8 cellular contexts compared by ENCODE assay signal in the genomic region with DNA sequence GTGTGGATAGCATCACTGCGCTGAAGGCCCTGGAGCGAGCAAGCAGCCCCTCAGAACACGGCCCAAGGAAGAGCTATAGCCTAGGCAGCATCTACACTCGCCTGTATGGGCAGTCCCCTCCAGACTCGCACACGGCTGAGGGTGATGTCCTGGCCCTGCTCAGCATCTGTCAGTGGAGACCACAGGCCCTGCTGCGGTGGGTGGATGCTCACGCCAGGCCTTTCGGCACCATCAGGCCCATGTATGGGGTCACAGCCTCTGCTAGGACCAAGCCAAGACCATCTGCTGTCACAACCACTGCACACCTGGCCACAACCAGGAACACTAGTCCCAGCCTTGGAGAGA. TPM values are rescaled to one million over a fixed set of nuclear protein-coding genes. Genes with fewer than 3 reads are reported as not detected.
DNase-seq lines count a peak whose midpoint lies in the region; ATAC-seq and TF ChIP-seq lines count a peak whose summit lies in the region.

No MANE protein-coding gene starts in this region.

- no peaks in the 10 kb centered on the region for H3K36me3 ChIP-seq in cardiac muscle cell
- peaks cover 36% of the 10 kb centered on the region for H3K36me3 ChIP-seq in upper lobe of right lung

- DNase-seq in cardiac muscle cell (ENCODE audit: low read depth in 1 of 2, low spot score in 1 of 2): no peak
- no peak for DNase-seq in left cardiac atrium
- DNase-seq in astrocyte of the cerebellum (ENCODE audit: low read depth): no peak
- DNase-seq in upper lobe of right lung: no peak
- DNase-seq in GM13977 (ENCODE audit: low spot score): no peak
- DNase-seq in SKM-1 treated with dmso at 0.1 percent for 144 hours (lab: John Stamatoyannopoulos, UW; ENCODE audit: unreplicated experiment): no peak

- TF ChIP-seq CTCF in cardiac muscle cell (IDR thresholded peaks at IDR 0.05; ENCODE audit: low read depth, low read length) (no peak), astrocyte of the cerebellum (IDR thresholded peaks at IDR 0.05; ENCODE audit: low read depth, low read length, missing control alignments) (no peak), upper lobe of right lung (IDR thresholded peaks at IDR 0.05) (no peak), GM13977 (IDR thresholded peaks at IDR 0.05; ENCODE audit: extremely low read depth, insufficient read depth, missing control alignments) (no peak)

- H3K4me3 ChIP-seq in cardiac muscle cell (no peak overlapping the region), astrocyte of the cerebellum (ENCODE audit: low read depth, low read length) (peak overlapping the region; percentile 45), mononuclear cell (ENCODE audit: low read length) (peak overlapping the region; percentile 82), upper lobe of right lung (peak overlapping the region; percentile 66)

- no peaks in the 10 kb centered on the region for H3K9me3 ChIP-seq in cardiac muscle cell (ENCODE audit: low read depth)
- H3K9me3 ChIP-seq in mononuclear cell (ENCODE audit: low read depth, low read length): no peaks in the 10 kb centered on the region
- H3K9me3 ChIP-seq in upper lobe of right lung: no peaks in the 10 kb centered on the region

- H3K27me3 ChIP-seq in cardiac muscle cell: no peaks in the 10 kb centered on the region
- H3K27me3 ChIP-seq in mononuclear cell (ENCODE audit: insufficient read depth, low read length): no peaks in the 10 kb centered on the region
- no peaks in the 10 kb centered on the region for H3K27me3 ChIP-seq in upper lobe of right lung

- in situ Hi-C loops in astrocyte of the cerebellum (cut with HindIII; ENCODE audit: low sequenced_read_pairs) (no loop called here), GM13977 (cut with MboI; ENCODE audit: low pct_unique_long_range_greater_than_20kb, low sequenced_read_pairs, unreplicated experiment) (no loop called here)

- no peak for ATAC-seq in left cardiac atrium
- no peak for ATAC-seq in upper lobe of right lung
- ATAC-seq in HG03095 (IDR thresholded peaks at IDR 0.05; ENCODE audit: unreplicated experiment): no peak

- H3K27ac ChIP-seq in cardiac muscle cell: peak overlapping the region; percentile 93
- H3K27ac ChIP-seq in upper lobe of right lung: peak overlapping the region; percentile 100

- intact Hi-C loops in left cardiac atrium (cut with DNase I) (loop anchor here in 1 of 2 donors (5.0 kb wide), 1 partner anchor 35 kb away; the partner anchor contains the start of gene SHISA5), upper lobe of right lung (cut with DNase I) (no loop called here)

- H3K4me1 ChIP-seq in cardiac muscle cell (ENCODE audit: low read depth) (peaks cover 9% of the 10 kb centered on the region), mononuclear cell (ENCODE audit: insufficient read depth, low read length) (peaks cover 70% of the 10 kb centered on the region), upper lobe of right lung (peaks cover 62% of the 10 kb centered on the region)

RNA-seq across cellular contexts. Expression of gene ATRIP, which starts 20.5 kb away (rescaled TPM):
- total RNA-seq in cardiac muscle cell (8.7 and 9.4 TPM in 2 replicates), left cardiac atrium (1 to 10 TPM; 3.9 to 5.7 TPM), mononuclear cell (5.1 TPM), upper lobe of right lung (5.3 TPM)
- 6.4 and 11.2 TPM in 2 replicates for polyA plus RNA-seq in cardiac muscle cell

RNA-seq across cellular contexts. Expression of gene TMA7, which starts 27.0 kb away (rescaled TPM):
- total RNA-seq in cardiac muscle cell (172 and 395 TPM in 2 replicates), left cardiac atrium (100 to 1,000 TPM; 190 to 238 TPM), mononuclear cell (271 TPM), upper lobe of right lung (169 TPM)
- polyA plus RNA-seq in cardiac muscle cell: 517 and 609 TPM in 2 replicates

RNA-seq across cellular contexts. Expression of gene CCDC51, which starts 27.2 kb away (rescaled TPM):
- total RNA-seq in cardiac muscle cell (18.6 and 20.2 TPM in 2 replicates), left cardiac atrium (10 to 100 TPM in 1 of 2 donors, 1 to 10 TPM in 1; 7.0 to 10.9 TPM), mononuclear cell (1.4 TPM), upper lobe of right lung (11.4 TPM)
- 29.3 and 31.4 TPM in 2 replicates for polyA plus RNA-seq in cardiac muscle cell

RNA-seq across cellular contexts. Expression of gene SHISA5, which starts 36.9 kb away (rescaled TPM):
- total RNA-seq in cardiac muscle cell (68.0 and 86.0 TPM in 2 replicates), left cardiac atrium (100 to 1,000 TPM in 1 of 2 donors, 10 to 100 TPM in 1; 73.3 to 108 TPM), mononuclear cell (64.1 TPM), upper lobe of right lung (163 TPM)
- 92.3 and 147 TPM in 2 replicates for polyA plus RNA-seq in cardiac muscle cell

RNA-seq across cellular contexts. Expression of gene PLXNB1, which starts 37.2 kb away (rescaled TPM):
- 38.5 and 47.1 TPM in 2 replicates for total RNA-seq in cardiac muscle cell
- 23.9 and 28.3 TPM in 2 replicates for polyA plus RNA-seq in cardiac muscle cell
- 10 to 100 TPM; 43.3 to 55.0 TPM for total RNA-seq in left cardiac atrium
- total RNA-seq in mononuclear cell: 0.63 TPM
- 103 TPM for total RNA-seq in upper lobe of right lung
